ENCODE assay signal across 21 cellular contexts in genomic region chr21:42298237-42298636, GRCh38. TPM values are rescaled to one million over a fixed set of nuclear protein-coding genes. Genes with fewer than 3 reads are reported as not detected.
"Had no signal": no experiment of that assay in that cellular context is flagged by ENCODE, and none has a peak within 500 bp of the region (broad histone marks: within the 10 kb centered on the region; RNA-seq: fewer than 3 reads in every experiment).

No MANE protein-coding gene starts in this region.

- H3K4me1 ChIP-seq: pancreas, sigmoid colon had no signal

- ATAC-seq: activated CD8-positive, alpha-beta T cell treated with anti-CD3 and anti-CD28 coated beads for 36 hours; activated T-cell treated with anti-CD3 and anti-CD28 coated beads, Interleukin-2, amount 50 U/mL, for 72 hours; left colon; lower lobe of right lung; pancreas; stimulated activated naive CD8-positive, alpha-beta T cell treated with anti-CD3 and anti-CD28 coated beads, Interleukin-15, amount 100 ng/mL, for 72 hours; T-helper 17 cell had no signal

- H3K4me3 Mint-ChIP-seq: activated CD8-positive, alpha-beta T cell treated with anti-CD3 and anti-CD28 coated beads for 36 hours; activated naive CD8-positive, alpha-beta T cell treated with anti-CD3 and anti-CD28 coated beads for 36 hours; activated T-cell treated with anti-CD3 and anti-CD28 coated beads, Interleukin-2, amount 50 U/mL, for 72 hours; brain; stimulated activated naive CD8-positive, alpha-beta T cell treated with anti-CD3 and anti-CD28 coated beads, Interleukin-15, amount 100 ng/mL, for 72 hours; T-helper 17 cell; type B pancreatic cell had no signal

- H3K27ac Mint-ChIP-seq: activated CD8-positive, alpha-beta T cell treated with anti-CD3 and anti-CD28 coated beads for 36 hours; activated naive CD8-positive, alpha-beta T cell treated with anti-CD3 and anti-CD28 coated beads for 36 hours; activated T-cell treated with anti-CD3 and anti-CD28 coated beads, Interleukin-2, amount 50 U/mL, for 72 hours; brain; T-helper 17 cell; type B pancreatic cell had no signal

- H3K27me3 Mint-ChIP-seq: activated CD8-positive, alpha-beta T cell treated with anti-CD3 and anti-CD28 coated beads for 36 hours; activated naive CD8-positive, alpha-beta T cell treated with anti-CD3 and anti-CD28 coated beads for 36 hours; brain; stimulated activated naive CD8-positive, alpha-beta T cell treated with anti-CD3 and anti-CD28 coated beads, Interleukin-15, amount 100 ng/mL, for 72 hours; T-helper 17 cell had no signal

- H3K9me3 Mint-ChIP-seq: activated CD8-positive, alpha-beta T cell treated with anti-CD3 and anti-CD28 coated beads for 36 hours; activated naive CD8-positive, alpha-beta T cell treated with anti-CD3 and anti-CD28 coated beads for 36 hours; activated T-cell treated with anti-CD3 and anti-CD28 coated beads, Interleukin-2, amount 50 U/mL, for 72 hours; stimulated activated naive CD8-positive, alpha-beta T cell treated with anti-CD3 and anti-CD28 coated beads, Interleukin-15, amount 100 ng/mL, for 72 hours; type B pancreatic cell had no signal

- DNase-seq: activated CD4-positive, alpha-beta T cell treated with anti-CD3 and anti-CD28 coated beads for 4 hours; activated CD8-positive, alpha-beta memory T cell treated with anti-CD3 and anti-CD28 coated beads, Interleukin-2, amount 50 U/mL, for 4 hours; activated CD8-positive, alpha-beta T cell treated with anti-CD3 and anti-CD28 coated beads for 36 hours; activated naive CD8-positive, alpha-beta T cell treated with anti-CD3 and anti-CD28 coated beads for 36 hours; activated T-cell treated with anti-CD3 and anti-CD28 coated beads, Interleukin-2, amount 50 U/mL, for 72 hours; cortex of kidney; effector CD4-positive, alpha-beta T cell; foreskin melanocyte; left colon; lower lobe of right lung; midbrain; pancreas; sigmoid colon; stimulated activated CD4-positive, alpha-beta T cell treated with anti-CD3 and anti-CD28 coated beads, Interleukin-1b, Interleukin-23, amount 100 ng/mL, for 48 hours; stimulated activated naive CD8-positive, alpha-beta T cell treated with anti-CD3 and anti-CD28 coated beads, Interleukin-15, amount 100 ng/mL, for 72 hours; T-helper 17 cell; WERI-Rb-1 had no signal

- H3K9me3 ChIP-seq: lower lobe of right lung, pancreas, sigmoid colon had no signal

- H3K27ac ChIP-seq: lower lobe of right lung, pancreas, sigmoid colon, WERI-Rb-1 had no signal

- H3K27me3 ChIP-seq: pancreas, sigmoid colon had no signal

- H3K36me3 ChIP-seq: pancreas had no signal

- H3K4me3 ChIP-seq: lower lobe of right lung, pancreas, sigmoid colon had no signal

RNA-seq across cellular contexts. Expression of gene TFF3, which starts 17.0 kb away (rescaled TPM):
- total RNA-seq: activated CD8-positive, alpha-beta T cell treated with anti-CD3 and anti-CD28 coated beads for 36 hours; activated naive CD8-positive, alpha-beta T cell treated with anti-CD3 and anti-CD28 coated beads for 36 hours; activated T-cell treated with anti-CD3 and anti-CD28 coated beads, Interleukin-2, amount 50 U/mL, for 72 hours; T-helper 17 cell; temporal lobe had no signal

RNA-seq across cellular contexts. Expression of gene TFF2, which starts 52.6 kb away (rescaled TPM):
- total RNA-seq: activated CD8-positive, alpha-beta T cell treated with anti-CD3 and anti-CD28 coated beads for 36 hours; activated naive CD8-positive, alpha-beta T cell treated with anti-CD3 and anti-CD28 coated beads for 36 hours; activated T-cell treated with anti-CD3 and anti-CD28 coated beads, Interleukin-2, amount 50 U/mL, for 72 hours; endothelial cell of umbilical vein; lower lobe of right lung; sigmoid colon; T-helper 17 cell; temporal lobe had no signal
- polyA plus RNA-seq: endothelial cell of umbilical vein had no signal
